ENCODE assay signal across 8 cellular contexts in the genomic region with DNA sequence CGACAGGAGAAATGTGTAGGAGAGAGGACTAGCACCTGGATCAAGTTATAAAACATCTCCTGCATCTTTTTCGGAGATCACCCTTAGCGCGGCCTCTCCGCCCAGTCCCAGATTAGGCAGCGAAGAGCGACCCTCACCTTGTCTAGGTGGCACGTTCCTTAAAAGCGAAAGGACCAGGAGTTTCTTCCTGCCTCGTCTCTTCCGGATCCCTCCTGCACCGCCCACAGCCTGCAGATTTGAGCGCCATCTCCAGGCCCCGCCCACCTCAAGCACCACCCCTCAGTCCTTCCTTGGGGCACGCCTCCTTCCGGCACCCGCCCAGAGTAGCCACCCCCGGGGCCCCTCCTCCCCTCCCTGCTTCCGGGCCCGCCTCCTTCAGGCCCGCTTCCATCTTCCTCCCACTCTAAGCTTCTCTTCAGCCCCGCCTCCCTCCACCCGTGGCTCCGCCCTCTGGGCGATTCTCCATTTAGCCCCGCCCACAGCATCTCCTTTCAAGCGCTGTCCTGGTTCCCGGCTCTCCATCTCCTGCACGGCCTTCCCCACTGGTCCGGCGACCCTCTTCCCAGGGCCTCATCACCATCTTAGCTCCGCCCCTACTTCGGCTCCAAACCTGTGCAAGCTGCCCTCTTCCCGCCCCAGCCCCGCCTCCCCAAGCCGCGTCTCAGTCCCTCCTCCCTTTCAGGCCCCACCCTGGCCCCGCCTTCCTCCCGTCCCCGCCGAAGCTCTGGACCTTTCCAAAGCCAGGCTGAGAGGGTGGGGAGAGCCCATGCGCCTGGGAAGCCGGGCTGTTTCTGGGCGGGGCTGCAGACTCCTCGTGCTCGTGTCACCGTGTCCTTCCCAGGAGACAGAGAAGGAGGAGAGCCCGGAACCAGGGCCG. TPM values are rescaled to one million over a fixed set of nuclear protein-coding genes. Genes with fewer than 3 reads are reported as not detected.
DNase-seq lines count a peak whose midpoint lies in the region; ATAC-seq and TF ChIP-seq lines count a peak whose summit lies in the region.

No MANE protein-coding gene starts in this region.

- peak overlapping the region; percentile 85 for H3K4me3 Mint-ChIP-seq in natural killer cell

- no peaks in the 10 kb centered on the region for H3K9me2 ChIP-seq in Loucy (replicated peaks; ENCODE audit: low read depth, low read length)

- H3K4me2 ChIP-seq in Loucy (ENCODE audit: low read depth, low read length, poor library complexity, severe bottlenecking) = peak overlapping the region; percentile 97

- H3K9me3 ChIP-seq in Loucy (ENCODE audit: insufficient read depth, low read depth, low read length) (no peaks in the 10 kb centered on the region), RWPE2 (ENCODE audit: severe bottlenecking) (no peaks in the 10 kb centered on the region)

- H3K36me3 Mint-ChIP-seq in natural killer cell = no peaks in the 10 kb centered on the region

- peak overlapping the region; percentile 92 for H2AFZ ChIP-seq in Loucy (ENCODE audit: low read length)

- ATAC-seq in RWPE2 (ENCODE audit: low read depth) (peak; percentile 74), natural killer cell (peak; percentile 81 to 94 (median 83))

- no peaks in the 10 kb centered on the region for H3K9me3 Mint-ChIP-seq in natural killer cell

- H3K27me3 Mint-ChIP-seq in natural killer cell (ENCODE audit: low read depth in 2 of 2) = no peaks in the 10 kb centered on the region

- H3K27ac ChIP-seq in RWPE2 (ENCODE audit: poor library complexity, severe bottlenecking) = peak overlapping the region; percentile 83

- H3F3A ChIP-seq in Loucy (ENCODE audit: low read depth) = peaks cover 4% of the 10 kb centered on the region; the same call in 1 of the 2 replicates

- peaks cover 52% of the 10 kb centered on the region for H3K4me1 ChIP-seq in Loucy (ENCODE audit: insufficient read depth, low read length, poor library complexity, severe bottlenecking)
- peaks cover 15% of the 10 kb centered on the region for H3K4me1 ChIP-seq in RWPE2 (ENCODE audit: insufficient read depth, poor library complexity, severe bottlenecking)

- H3K27me3 ChIP-seq in H7 (ENCODE audit: control insufficient read depth, insufficient read depth, low read length) (no peaks in the 10 kb centered on the region), Loucy (ENCODE audit: insufficient read depth, low read length, poor library complexity, severe bottlenecking) (no peaks in the 10 kb centered on the region), RWPE2 (ENCODE audit: insufficient read depth, poor library complexity, severe bottlenecking) (no peaks in the 10 kb centered on the region)

- H3K79me2 ChIP-seq in Loucy (ENCODE audit: insufficient read depth, low read length) = peaks cover 58% of the 10 kb centered on the region

- H3K27ac Mint-ChIP-seq in natural killer cell = peak overlapping the region; percentile 92 to 98

- H3K4me1 Mint-ChIP-seq in natural killer cell = peaks cover 62 to 72% of the 10 kb centered on the region in 2 donors

- DNase-seq in ELR (ENCODE audit: low read depth) (peak; percentile 99), H7 (peak; percentile 98), RWPE2 (ENCODE audit: low spot score) (peak; percentile 100), fibroblast of peridontal ligament (ENCODE audit: extremely low read depth) (peak; percentile 99), natural killer cell (peak; percentile 99)
- DNase-seq in activated effector memory CD4-positive, alpha-beta T cell treated with Interleukin-2 at 50 U/mL for 16 hours = peak; percentile 99
- peak; percentile 99 to 100 (median 100) for DNase-seq in stimulated activated naive CD4-positive, alpha-beta T cell (lab: John Stamatoyannopoulos, UW)

- H3K9ac ChIP-seq in Loucy (ENCODE audit: low read depth, low read length, poor library complexity, severe bottlenecking) = peak overlapping the region; percentile 98

- H3K4me3 ChIP-seq in H7 (ENCODE audit: insufficient read depth, low read depth, low read length) (peak overlapping the region; percentile 94), Loucy (ENCODE audit: low read length, poor library complexity, severe bottlenecking) (peak overlapping the region; percentile 94), RWPE2 (ENCODE audit: severe bottlenecking) (peak overlapping the region; percentile 85)

- intact Hi-C loops in natural killer cell (cut with micrococcal nuclease) = loop anchor here (1.0 to 10.0 kb wide), 5 partner anchors 16 to 181 kb away; a partner anchor contains a TSS

- TF ChIP-seq CTCF in Loucy (conservative IDR thresholded peaks at IDR 0.05; ENCODE audit: low read length) = no peak
- TF ChIP-seq CTCF in RWPE2 (IDR thresholded peaks at IDR 0.05; ENCODE audit: poor library complexity, severe bottlenecking) = no peak
- no peak for TF ChIP-seq CTCF in natural killer cell (IDR thresholded peaks at IDR 0.05)

- H4K20me1 ChIP-seq in Loucy (ENCODE audit: insufficient read depth, low read length, poor library complexity, severe bottlenecking) = peaks cover 42% of the 10 kb centered on the region

- H3K36me3 ChIP-seq in H7 (replicated peaks; ENCODE audit: control insufficient read depth, insufficient read depth, low read length) (no peaks in the 10 kb centered on the region), Loucy (ENCODE audit: insufficient read depth, low read length) (no peaks in the 10 kb centered on the region), RWPE2 (ENCODE audit: low read depth) (peaks cover 5% of the 10 kb centered on the region; the same call in 1 of the 2 replicates)

RNA-seq across cellular contexts. Expression of a gene that starts 0.6 kb away (rescaled TPM):
- 147 and 164 TPM in 2 replicates for total RNA-seq in H7 (2014; rRNA removed; shearing (Covaris generic))
- 100 to 1,000 TPM; 194 to 204 (median 198) TPM for total RNA-seq in natural killer cell

Comparison
In these comparisons a context has a peak if more than half of its experiments do, and no peak if none do; other contexts are left out.
1. Peak in every context shown above with its lines: DNase-seq, ATAC-seq, H3K4me3 ChIP-seq and H3K27ac ChIP-seq.